In genomic region chrX:22392176-22392814, GRCh38 we compare ENCODE assay signal across 23 cellular contexts.
DNase-seq lines count a peak whose midpoint lies in the region; ATAC-seq and TF ChIP-seq lines count a peak whose summit lies in the region.
"Had no signal": no experiment of that assay in that cellular context is flagged by ENCODE, and none has a peak within 500 bp of the region (broad histone marks: within the 10 kb centered on the region; RNA-seq: fewer than 3 reads in every experiment).

No MANE protein-coding gene starts in this region.

- no peak for ATAC-seq in HG02870 (IDR thresholded peaks at IDR 0.05; ENCODE audit: unreplicated experiment)
- ATAC-seq: activated CD4-positive, CD25-positive, alpha-beta regulatory T cell treated with anti-CD3 and anti-CD28 coated beads, Interleukin-2, amount 50 U/mL, for 24 hours; activated CD8-positive, alpha-beta T cell treated with anti-CD3 and anti-CD28 coated beads, Interleukin-2, amount 10 ng/mL, durations not matched to agents 7 days and 5 days; body of pancreas; left cardiac atrium; right lobe of liver had no signal

- no peaks in the 10 kb centered on the region for H3K36me3 Mint-ChIP-seq in osteocyte (ENCODE audit: unreplicated experiment)
- H3K36me3 Mint-ChIP-seq: memory B cell had no signal

- no peak overlapping the region for H3K4me3 ChIP-seq in fibroblast of villous mesenchyme (ENCODE audit: low read depth, low read length)
- H3K4me3 ChIP-seq: body of pancreas, right lobe of liver had no signal

- peaks cover 67% of the 10 kb centered on the region for H3K4me1 Mint-ChIP-seq in osteocyte (ENCODE audit: unreplicated experiment)
- H3K4me1 Mint-ChIP-seq: memory B cell had no signal

- H3K27ac Mint-ChIP-seq in osteocyte (ENCODE audit: unreplicated experiment) = peak overlapping the region; percentile 79
- H3K27ac Mint-ChIP-seq: activated CD8-positive, alpha-beta T cell treated with anti-CD3 and anti-CD28 coated beads, Interleukin-2, amount 10 ng/mL, durations not matched to agents 7 days and 5 days; CD4-positive, alpha-beta T cell; dendritic cell treated with granulocyte-macrophage colony-stimulating factor and Interleukin-4, amounts not matched to agents 40 ng/mL and 50 ng/mL, for 4 days; memory B cell had no signal

- peak; percentile 7 for DNase-seq in AG20443 (ENCODE audit: low spot score)
- DNase-seq in astrocyte of the hippocampus (ENCODE audit: low read depth, low spot score) = peak; percentile 24
- DNase-seq in fibroblast of villous mesenchyme (ENCODE audit: low read depth) = peak; percentile 27
- no peak for DNase-seq in osteocyte (ENCODE audit: extremely low spot score, unreplicated experiment)
- no peak for DNase-seq in activated CD4-positive, CD25-positive, alpha-beta regulatory T cell treated with anti-CD3 and anti-CD28 coated beads, Interleukin-2, amount 50 U/mL, for 72 hours
- no peak for DNase-seq in NCI-H446 (lab: John Stamatoyannopoulos, UW)
- DNase-seq in occipital lobe (lab: John Stamatoyannopoulos, UW) = no peak
- DNase-seq: 8988T; activated CD8-positive, alpha-beta T cell treated with anti-CD3 and anti-CD28 coated beads, Interleukin-2, amount 10 ng/mL, durations not matched to agents 7 days and 5 days; activated gamma-delta T cell; activated T-cell treated with anti-CD3 and anti-CD28 coated beads for 4 hours; body of pancreas; CD4-positive, alpha-beta T cell; left cardiac atrium; NCI-H1694 treated with DMSO at 0.1 percent for 48 hours; NCI-H2171 treated with DMSO at 0.1 percent for 48 hours; NCI-H526; right lobe of liver; T-helper 1 cell had no signal

- TF ChIP-seq CTCF in fibroblast of villous mesenchyme (IDR thresholded peaks at IDR 0.05; ENCODE audit: insufficient read depth, low read depth, low read length) = no peak
- no peak for TF ChIP-seq CTCF in osteocyte (IDR thresholded peaks at IDR 0.05)

- H3K4me3 Mint-ChIP-seq in osteocyte (ENCODE audit: unreplicated experiment) = peak overlapping the region; percentile 45
- H3K4me3 Mint-ChIP-seq: activated CD8-positive, alpha-beta T cell treated with anti-CD3 and anti-CD28 coated beads, Interleukin-2, amount 10 ng/mL, durations not matched to agents 7 days and 5 days; CD4-positive, alpha-beta T cell; dendritic cell treated with granulocyte-macrophage colony-stimulating factor and Interleukin-4, amounts not matched to agents 40 ng/mL and 50 ng/mL, for 4 days; memory B cell had no signal

- no peaks in the 10 kb centered on the region for H3K27me3 Mint-ChIP-seq in osteocyte (ENCODE audit: unreplicated experiment)
- H3K27me3 Mint-ChIP-seq: CD4-positive, alpha-beta T cell; dendritic cell treated with granulocyte-macrophage colony-stimulating factor and Interleukin-4, amounts not matched to agents 40 ng/mL and 50 ng/mL, for 4 days; memory B cell had no signal

- peaks cover 8% of the 10 kb centered on the region for H3K9me3 Mint-ChIP-seq in osteocyte (ENCODE audit: unreplicated experiment)
- H3K9me3 Mint-ChIP-seq: CD4-positive, alpha-beta T cell; dendritic cell treated with granulocyte-macrophage colony-stimulating factor and Interleukin-4, amounts not matched to agents 40 ng/mL and 50 ng/mL, for 4 days; memory B cell had no signal

Comparison
In these comparisons a context has a peak if more than half of its experiments do, and no peak if none do; other contexts are left out.
1. DNase-seq: peak in AG20443 (single experiment), astrocyte of the hippocampus (single experiment) and fibroblast of villous mesenchyme (single experiment); none in osteocyte (single experiment), activated CD4-positive, CD25-positive, alpha-beta regulatory T cell treated with anti-CD3 and anti-CD28 coated beads, Interleukin-2, amount 50 U/mL, for 72 hours (single experiment), NCI-H446 (0 of 2) and occipital lobe (single experiment).